In genomic region chr15:84765675-84766074, GRCh38 we compare ENCODE assay signal across 28 cellular contexts.
"Had no signal": no experiment of that assay in that cellular context is flagged by ENCODE, and none has a peak within 500 bp of the region (broad histone marks: within the 10 kb centered on the region; RNA-seq: fewer than 3 reads in every experiment).

No MANE protein-coding gene starts in this region.

- H3K4me1 Mint-ChIP-seq: mesothelial cell of epicardium had no signal

- H3K4me3 Mint-ChIP-seq: mesothelial cell of epicardium; naive thymus-derived CD4-positive, alpha-beta T cell; natural killer cell treated with Interleukin-12 subunit alpha and Interleukin-12 subunit beta and Interleukin-15 and Interleukin-18, amount 100 ng/mL, for 72 hours; stimulated activated naive B cell treated with anti-CD40 and anti-IgM and Interleukin-4, amounts not matched to agents 10 μg/mL and 1 μg/mL and 100 μg/mL, for 72 hours had no signal

- H3K27me3 Mint-ChIP-seq: naive thymus-derived CD4-positive, alpha-beta T cell; natural killer cell treated with Interleukin-12 subunit alpha and Interleukin-12 subunit beta and Interleukin-15 and Interleukin-18, amount 100 ng/mL, for 72 hours; stimulated activated naive B cell treated with anti-CD40 and anti-IgM and Interleukin-4, amounts not matched to agents 10 μg/mL and 1 μg/mL and 100 μg/mL, for 72 hours had no signal

- H3K27ac Mint-ChIP-seq: natural killer cell treated with Interleukin-12 subunit alpha and Interleukin-12 subunit beta and Interleukin-15 and Interleukin-18, amount 100 ng/mL, for 72 hours had no signal

- H3K27me3 ChIP-seq: left lung, ovary, stomach, testis, thyroid gland, transverse colon, upper lobe of left lung, vagina had no signal

- H3K27ac ChIP-seq: left lung, ovary, prostate gland, skin epidermis, stomach, testis, thyroid gland, transverse colon, upper lobe of left lung, vagina had no signal

- H3K9me3 Mint-ChIP-seq: mesothelial cell of epicardium; naive thymus-derived CD4-positive, alpha-beta T cell; natural killer cell treated with Interleukin-12 subunit alpha and Interleukin-12 subunit beta and Interleukin-15 and Interleukin-18, amount 100 ng/mL, for 72 hours; stimulated activated naive B cell treated with anti-CD40 and anti-IgM and Interleukin-4, amounts not matched to agents 10 μg/mL and 1 μg/mL and 100 μg/mL, for 72 hours had no signal

- H3K36me3 ChIP-seq: ovary, prostate gland, thyroid gland had no signal

- ATAC-seq: left cardiac atrium; left lung; naive thymus-derived CD4-positive, alpha-beta T cell; natural killer cell treated with Interleukin-12 subunit alpha and Interleukin-12 subunit beta and Interleukin-15 and Interleukin-18, amount 100 ng/mL, for 72 hours; right cardiac atrium; sciatic nerve; stimulated activated naive B cell treated with anti-CD40 and anti-IgM and Interleukin-4, amounts not matched to agents 10 μg/mL and 1 μg/mL and 100 μg/mL, for 72 hours; stimulated activated naive CD8-positive, alpha-beta T cell treated with anti-CD3 and anti-CD28 coated beads, Interleukin-15, Interleukin-2, amounts not matched to agents 100 U/mL and 50 U/mL, for 24 hours had no signal

- H3K9me3 ChIP-seq: left lung, ovary, prostate gland, stomach, testis, thyroid gland, transverse colon, upper lobe of left lung, vagina had no signal

- H3K4me3 ChIP-seq: left lung, lung, ovary, prostate gland, skin epidermis, stomach, testis, thyroid gland, transverse colon, upper lobe of left lung, vagina had no signal

- DNase-seq: hippocampal formation; kidney glomerular epithelial cell; left cardiac atrium; mesendoderm; naive thymus-derived CD4-positive, alpha-beta T cell; ovary; posterior cingulate gyrus; retina; right cardiac atrium; stimulated activated CD4-positive, alpha-beta T cell treated with anti-CD3 and anti-CD28 coated beads, Interleukin-12 subunit alpha, Interleukin-12 subunit beta, amount 100 ng/mL, for 4 hours; stimulated activated CD4-positive, alpha-beta T cell treated with anti-CD3 and anti-CD28 coated beads, Interleukin-2, amount 100 ng/mL, for 48 hours; stimulated activated CD4-positive, alpha-beta T cell treated with anti-CD3 and anti-CD28 coated beads, Interleukin-4, amount 100 ng/mL, for 4 hours; stimulated activated CD8-positive, alpha-beta memory T cell treated with anti-CD3 and anti-CD28 coated beads, Interleukin-4, amount 100 ng/mL, for 48 hours; stimulated activated naive B cell treated with anti-CD40 and anti-IgM and Interleukin-4, amounts not matched to agents 10 μg/mL and 1 μg/mL and 100 μg/mL, for 72 hours; stimulated activated naive CD8-positive, alpha-beta T cell treated with anti-CD3 and anti-CD28 coated beads, Interleukin-15, Interleukin-2, amounts not matched to agents 100 U/mL and 50 U/mL, for 24 hours; stomach; testis; thyroid gland; transverse colon; upper lobe of left lung had no signal
